8 cellular contexts compared by ENCODE assay signal in genomic region chr17:6936370-6937028, GRCh38. TPM values are rescaled to one million over a fixed set of nuclear protein-coding genes. Genes with fewer than 3 reads are reported as not detected.
DNase-seq lines count a peak whose midpoint lies in the region; ATAC-seq and TF ChIP-seq lines count a peak whose summit lies in the region.

No MANE protein-coding gene starts in this region.

- DNase-seq in GM10266 (ENCODE audit: extremely low spot score) (peak; percentile 26), T-cell (peak in 8 of 34 experiments; percentile 4 to 25 (median 15)), fibroblast of mammary gland (ENCODE audit: low read depth) (peak; percentile 22), psoas muscle (no peak), RPMI8226 (no peak)
- DNase-seq in stimulated activated CD4-positive, alpha-beta T cell treated with anti-CD3 and anti-CD28 coated beads, Interleukin-4, amount 100 ng/mL, for 1 hour, result no peak

- no peaks in the 10 kb centered on the region for H3K36me3 ChIP-seq in psoas muscle (ENCODE audit: insufficient read depth in 1 of 2, low read depth in 1 of 2)

- POLR2A ChIA-PET in T-cell (lab: Charles Lee), result no interaction called here

- TF ChIP-seq CTCF in GM10266 (IDR thresholded peaks at IDR 0.05; ENCODE audit: control insufficient read depth, insufficient read depth, low read depth, missing control alignments) (no peak), fibroblast of mammary gland (conservative IDR thresholded peaks at IDR 0.05; ENCODE audit: control insufficient read depth, insufficient read depth, low read depth, low read length) (no peak), psoas muscle (IDR thresholded peaks at IDR 0.05) (no peak)

- CTCF ChIA-PET in T-cell (lab: Charles Lee), result interaction anchor here (0.5 to 1.1 kb wide), 2 partner anchors 26 kb away, joined by 3 to 8 read pairs; no protein-coding TSS in a partner anchor

- H3K27ac Mint-ChIP-seq in T-cell, result peak overlapping the region; percentile 9 to 12

- no peaks in the 10 kb centered on the region for H3K9me3 Mint-ChIP-seq in T-cell

- peaks cover 8% of the 10 kb centered on the region for H3K36me3 Mint-ChIP-seq in T-cell

- H3K27me3 ChIP-seq in psoas muscle (ENCODE audit: insufficient read depth in 3 of 3, low read length in 2 of 3), result no peaks in the 10 kb centered on the region

- H3K4me3 Mint-ChIP-seq in T-cell, result peak overlapping the region; percentile 19 to 45 (median 43)

- WGBS in psoas muscle, 3 donors, result 45 to 65% (median 51%) methylated on average over 8 of the region's 8 CpGs

- peak overlapping the region; percentile 64 for H3K27ac ChIP-seq in psoas muscle

- peak overlapping the region; percentile 52 for H3K4me3 ChIP-seq in fibroblast of mammary gland (ENCODE audit: control insufficient read depth, low read depth, low read length)
- H3K4me3 ChIP-seq in psoas muscle, result peak overlapping the region; percentile 73

- ATAC-seq in T-cell (replicated peaks in 1 of 4) (peak; percentile 34 to 63 (median 50)), psoas muscle (peak; percentile 53 to 90 (median 68)), GM21737 (IDR thresholded peaks at IDR 0.05; ENCODE audit: unreplicated experiment) (no peak), HG03354 (IDR thresholded peaks at IDR 0.05; ENCODE audit: poor library complexity, severe bottlenecking, unreplicated experiment) (no peak)

- H3K27me3 Mint-ChIP-seq in T-cell, result no peaks in the 10 kb centered on the region

- peaks cover 3% of the 10 kb centered on the region for H3K4me1 ChIP-seq in psoas muscle

- intact Hi-C loops in psoas muscle (cut with DNase I), result no loop called here

- peaks cover 11 to 15% (median 11%) of the 10 kb centered on the region in 3 donors for H3K4me1 Mint-ChIP-seq in T-cell

- no peaks in the 10 kb centered on the region for H3K9me3 ChIP-seq in psoas muscle

RNA-seq across cellular contexts. Expression of gene ALOX12, which starts 59.4 kb away (rescaled TPM):
- under 1 TPM in 3 of 5 donors, not detected in 2; 0.12 to 0.78 (median 0.13) TPM for total RNA-seq in T-cell
- total RNA-seq in psoas muscle, result not detected
- polyA plus RNA-seq in psoas muscle, result under 1 TPM in 1 of 3 donors, not detected in 2; 0.03 TPM

Comparison
In these comparisons a context has a peak if more than half of its experiments do, and no peak if none do; other contexts are left out.
1. DNase-seq: peak in GM10266 (single experiment) and fibroblast of mammary gland (single experiment); none in psoas muscle (0 of 2), RPMI8226 (single experiment) and stimulated activated CD4-positive, alpha-beta T cell treated with anti-CD3 and anti-CD28 coated beads, Interleukin-4, amount 100 ng/mL, for 1 hour (single experiment).
2. ATAC-seq: peak in T-cell (4 of 4) and psoas muscle (4 of 4); none in GM21737 (single experiment) and HG03354 (single experiment).